Comparison of ENCODE assay signal across 8 cellular contexts in genomic region chr2:68250196-68250595, GRCh38. TPM values are rescaled to one million over a fixed set of nuclear protein-coding genes. Genes with fewer than 3 reads are reported as not detected.
DNase-seq lines count a peak whose midpoint lies in the region; ATAC-seq, FAIRE-seq and TF ChIP-seq lines count a peak whose summit lies in the region.

No MANE protein-coding gene starts in this region.

- WGBS in mesenchymal stem cell: 40% methylated on average over 3 of the region's 5 CpGs

- no peaks in the 10 kb centered on the region for H3K9me3 Mint-ChIP-seq in astrocyte (ENCODE audit: unreplicated experiment)

- intact Hi-C loops in left ventricle myocardium inferior (cut with micrococcal nuclease): no loop called here
- intact Hi-C loops in Right ventricle myocardium superior (cut with DNase I): no loop called here

- peak overlapping the region; percentile 97 for H3K27ac ChIP-seq in left ventricle myocardium inferior (replicated peaks)
- peak overlapping the region; percentile 81 for H3K27ac ChIP-seq in astrocyte (ENCODE audit: low read depth, low read length)
- H3K27ac ChIP-seq in mesenchymal stem cell (ENCODE audit: low read length, poor library complexity, severe bottlenecking): no peak overlapping the region

- peak overlapping the region; percentile 82 for H3K4me2 ChIP-seq in astrocyte (ENCODE audit: low read length)
- peak overlapping the region; percentile 92 for H3K4me2 ChIP-seq in mesenchymal stem cell (ENCODE audit: low read length, poor library complexity, severe bottlenecking)

- peaks cover 64% of the 10 kb centered on the region for H4K20me1 ChIP-seq in astrocyte (ENCODE audit: insufficient read depth, low read length)

- no peak overlapping the region for H3K23ac ChIP-seq in mesenchymal stem cell (ENCODE audit: low read length in 2 of 2)

- no peak overlapping the region for H2BK5ac ChIP-seq in mesenchymal stem cell (ENCODE audit: low read depth, low read length, poor library complexity, severe bottlenecking)

- peaks cover 77% of the 10 kb centered on the region for H3K4me1 ChIP-seq in left ventricle myocardium inferior
- peaks cover 7% of the 10 kb centered on the region for H3K4me1 ChIP-seq in astrocyte (ENCODE audit: insufficient read depth, low read length)
- H3K4me1 ChIP-seq in mesenchymal stem cell (ENCODE audit: control insufficient read depth, insufficient read depth, low read depth, low read length): peaks cover 3% of the 10 kb centered on the region

- no peak overlapping the region for H4K91ac ChIP-seq in mesenchymal stem cell (ENCODE audit: low read length)

- H2AK5ac ChIP-seq in mesenchymal stem cell (ENCODE audit: low read length, severe bottlenecking): no peak overlapping the region

- H2BK120ac ChIP-seq in mesenchymal stem cell (ENCODE audit: low read depth, low read length): no peak overlapping the region

- peak overlapping the region; percentile 10 for H3K27ac Mint-ChIP-seq in astrocyte (ENCODE audit: unreplicated experiment)

- no peak overlapping the region for H2BK12ac ChIP-seq in mesenchymal stem cell (ENCODE audit: low read length in 2 of 2)

- H2AFZ ChIP-seq in astrocyte (ENCODE audit: low read depth, low read length) (no peak overlapping the region), mesenchymal stem cell (ENCODE audit: low read depth, low read length) (no peak overlapping the region)

- no peaks in the 10 kb centered on the region for H3K36me3 Mint-ChIP-seq in astrocyte (ENCODE audit: low read depth, unreplicated experiment)

- H2BK15ac ChIP-seq in mesenchymal stem cell (ENCODE audit: low read depth, poor library complexity, severe bottlenecking): no peak overlapping the region

- H3K18ac ChIP-seq in mesenchymal stem cell (ENCODE audit: low read depth in 1 of 2, low read length in 2 of 2): no peak overlapping the region

- no peak overlapping the region for H3K14ac ChIP-seq in mesenchymal stem cell (ENCODE audit: low read length in 2 of 2)

- H3K27me3 Mint-ChIP-seq in astrocyte (ENCODE audit: low read depth, unreplicated experiment): no peaks in the 10 kb centered on the region

- H3K4me1 Mint-ChIP-seq in astrocyte (ENCODE audit: low read depth, unreplicated experiment): peaks cover 11% of the 10 kb centered on the region

- no peaks in the 10 kb centered on the region for H3K27me3 ChIP-seq in left ventricle myocardium inferior (ENCODE audit: low read depth)
- H3K27me3 ChIP-seq in astrocyte (ENCODE audit: insufficient read depth, low read length): no peaks in the 10 kb centered on the region
- H3K27me3 ChIP-seq in mesenchymal stem cell (ENCODE audit: control insufficient read depth in 1 of 2, insufficient read depth in 1 of 2, low read length in 2 of 2): no peaks in the 10 kb centered on the region

- H3K9me3 ChIP-seq in left ventricle myocardium inferior (replicated peaks) (no peaks in the 10 kb centered on the region), astrocyte (ENCODE audit: insufficient read depth, low read depth, low read length) (no peaks in the 10 kb centered on the region), mesenchymal stem cell (ENCODE audit: control insufficient read depth, low read length) (no peaks in the 10 kb centered on the region)

- H3K79me1 ChIP-seq in mesenchymal stem cell (replicated peaks; ENCODE audit: low read length, poor library complexity, severe bottlenecking): no peaks in the 10 kb centered on the region

- no peak for ATAC-seq in Right ventricle myocardium superior (ENCODE audit: poor library complexity)

- H3K9ac ChIP-seq in astrocyte (ENCODE audit: low read length) (peak overlapping the region; percentile 96), mesenchymal stem cell (ENCODE audit: low read length) (peak overlapping the region; percentile 95)

- H3K36me3 ChIP-seq in left ventricle myocardium inferior (no peaks in the 10 kb centered on the region), astrocyte (ENCODE audit: insufficient read depth, low read length) (no peaks in the 10 kb centered on the region), mesenchymal stem cell (ENCODE audit: control insufficient read depth in 1 of 2, insufficient read depth in 2 of 2, low read depth in 1 of 2, low read length in 2 of 2) (no peaks in the 10 kb centered on the region)

- H3K4me3 ChIP-seq in left ventricle myocardium inferior (peak overlapping the region; percentile 85), astrocyte (ENCODE audit: insufficient read depth, low read depth, low read length) (peak overlapping the region; percentile 69), mesenchymal stem cell (ENCODE audit: insufficient read depth in 1 of 2, low read depth in 1 of 2, low read length in 2 of 2) (peak overlapping the region in 1 of 2 experiments; percentile 91)

- peak overlapping the region; percentile 95 for H3K4me3 Mint-ChIP-seq in astrocyte (ENCODE audit: unreplicated experiment)

- FAIRE-seq in astrocyte (lab: Jason Lieb, UNC) (no peak), HTR-8/SVneo (lab: Jason Lieb, UNC) (no peak)

- DNase-seq in left ventricle myocardium inferior (no peak), Right ventricle myocardium superior (no peak), astrocyte (ENCODE audit: low read depth) (no peak), mesenchymal stem cell (no peak), NCI-H82 (lab: John Stamatoyannopoulos, UW) (no peak), COLO829 (ENCODE audit: low spot score) (no peak), HTR-8/SVneo (ENCODE audit: insufficient read length, low spot score) (no peak), NCI-H2029 (lab: John Stamatoyannopoulos, UW) (no peak)

- no peak overlapping the region for H4K8ac ChIP-seq in mesenchymal stem cell (ENCODE audit: low read length)

- H3K4ac ChIP-seq in mesenchymal stem cell (ENCODE audit: low read depth in 1 of 2, low read length in 2 of 2): no peak overlapping the region

- H3K79me2 ChIP-seq in astrocyte (ENCODE audit: insufficient read depth, low read length): peaks cover 83% of the 10 kb centered on the region

- TF ChIP-seq CTCF in left ventricle myocardium inferior (IDR thresholded peaks at IDR 0.05; ENCODE audit: borderline replicate concordance): no peak
- TF ChIP-seq CTCF in astrocyte (IDR thresholded peaks at IDR 0.05; ENCODE audit: insufficient read depth, low read depth, low read length): no peak

RNA-seq across cellular contexts. Expression of gene PPP3R1, which starts 2.1 kb away (rescaled TPM):
- 34.6 TPM for total RNA-seq in left ventricle myocardium inferior
- total RNA-seq in Right ventricle myocardium superior: 38.6 TPM
- 78.1 and 80.6 TPM in 2 replicates for total RNA-seq in astrocyte
- polyA plus RNA-seq in mesenchymal stem cell (2013, experiment 1 of 2): 28.6 TPM
- polyA plus RNA-seq in mesenchymal stem cell (2013, experiment 2 of 2): 29.2 TPM
